Comparison of ENCODE assay signal across 1 cellular context in genomic region chr19:50537769-50538230, GRCh38.
TF ChIP-seq lines count a peak whose summit lies in the region.

No MANE protein-coding gene starts in this region.

TF ChIP-seq in K562, 482 proteins besides CTCF, POLR2A, EP300 and RAD21 (continued from another document and continues in another):
- TF ChIP-seq ZNF518B (CRISPR knock-in tag; IDR thresholded peaks at IDR 0.05) (no peak), THAP7 (CRISPR knock-in tag; IDR thresholded peaks at IDR 0.05) (no peak), CREBBP (IDR thresholded peaks at IDR 0.05; ENCODE audit: low read depth, low read length) (no peak), SRSF3 (IDR thresholded peaks at IDR 0.05; ENCODE audit: insufficient read depth, low read length) (no peak), ZNF407 (IDR thresholded peaks at IDR 0.05; ENCODE audit: low read depth) (no peak), TCF3 (CRISPR knock-in tag; IDR thresholded peaks at IDR 0.05) (no peak), POLR2B (IDR thresholded peaks at IDR 0.05; ENCODE audit: low read depth, partially characterized antibody) (no peak), ZNF785 (CRISPR knock-in tag; IDR thresholded peaks at IDR 0.05) (no peak), CBX5 (IDR thresholded peaks at IDR 0.05; ENCODE audit: borderline replicate concordance, low read depth) (no peak), E4F1 (CRISPR knock-in tag; IDR thresholded peaks at IDR 0.05; ENCODE audit: borderline replicate concordance) (no peak), SRF (CRISPR knock-in tag; IDR thresholded peaks at IDR 0.05) (peak in 1 of 2 experiments; percentile 86; a peak in 1 of 4 replicates), SRSF1 (IDR thresholded peaks at IDR 0.05; ENCODE audit: low read depth, low read length) (no peak), SMAD4 (CRISPR knock-in tag; conservative IDR thresholded peaks at IDR 0.05) (peak; percentile 50; the same call in 1 of the 2 replicates), GABPB2 (CRISPR knock-in tag; conservative IDR thresholded peaks at IDR 0.05) (no peak), RERE (CRISPR knock-in tag; IDR thresholded peaks at IDR 0.05; ENCODE audit: borderline replicate concordance) (no peak), ZBTB34 (CRISPR knock-in tag; IDR thresholded peaks at IDR 0.05) (no peak), TRIM24 (IDR thresholded peaks at IDR 0.05) (0 out of 4 replicates have a peak, but pooled peaks have one; percentile 11 to 24), RUNX1 (IDR thresholded peaks at IDR 0.05; ENCODE audit: low read depth) (no peak), NFE2L1 (tag; IDR thresholded peaks at IDR 0.05; ENCODE audit: borderline replicate concordance, low read depth) (no peak), CBX8 (IDR thresholded peaks at IDR 0.05; ENCODE audit: borderline replicate concordance, extremely low read depth, low read depth, low read length, poor library complexity, severe bottlenecking) (no peak), CREB5 (CRISPR knock-in tag; IDR thresholded peaks at IDR 0.05) (no peak), EZH2 (IDR thresholded peaks at IDR 0.05; ENCODE audit: borderline replicate concordance, low read depth, low read length) (no peak), RNF219 (CRISPR knock-in tag; IDR thresholded peaks at IDR 0.05) (no peak), ZFP30 (CRISPR knock-in tag; IDR thresholded peaks at IDR 0.05; ENCODE audit: borderline replicate concordance) (no peak), TCF15 (CRISPR knock-in tag; IDR thresholded peaks at IDR 0.05) (no peak)
